In the genomic region with DNA sequence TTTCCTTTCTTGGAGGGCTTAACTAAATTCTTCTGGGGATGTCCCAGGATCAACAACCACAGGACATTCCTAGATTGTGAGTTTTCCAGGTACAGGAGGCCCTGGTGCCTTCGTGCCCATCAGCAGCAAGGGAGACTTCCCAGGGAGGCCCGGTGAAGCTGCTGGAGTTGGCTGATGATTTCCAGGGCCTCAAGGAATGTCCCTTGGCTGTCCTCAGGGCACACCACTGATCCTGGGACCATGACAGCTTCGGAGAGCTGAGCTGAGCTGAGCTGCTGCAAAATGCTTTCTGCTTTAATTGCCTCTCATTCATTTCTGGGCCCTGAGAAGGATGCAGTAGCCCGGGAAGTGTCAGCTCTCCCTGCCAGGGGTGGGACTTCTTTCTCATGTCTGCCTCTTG, we compare ENCODE assay signal across 7 cellular contexts.
DNase-seq lines count a peak whose midpoint lies in the region; TF ChIP-seq lines count a peak whose summit lies in the region.
"Not testable (repeated sequence)": the region's sequence is repeated elsewhere in the genome, so short reads cannot be mapped to it uniquely, and the experiment has no call there.

No MANE protein-coding gene starts in this region.

- peaks cover 34% of the 10 kb centered on the region for H3K4me1 Mint-ChIP-seq in endodermal cell

- H3K27ac Mint-ChIP-seq in endodermal cell = peak overlapping the region; percentile 75

- H2BK120ac ChIP-seq in trophoblast cell (ENCODE audit: insufficient read depth, low read length, poor library complexity) = not testable (repeated sequence)

- DNase-seq in EH (ENCODE audit: low read depth) (peak; percentile 0), WERI-Rb-1 (peak; percentile 75), endodermal cell (peak; percentile 63), hepatocyte (ENCODE audit: low spot score) (peak; percentile 6), left kidney (ENCODE audit: low read depth, low spot score) (peak; percentile 31), mesenteric fat pad (ENCODE audit: low spot score) (peak; percentile 18), trophoblast cell (peak; percentile 19 to 57)

- H3K9me3 Mint-ChIP-seq in endodermal cell = not testable (repeated sequence)

- not testable (repeated sequence) for H2AFZ ChIP-seq in hepatocyte; trophoblast cell (ENCODE audit: insufficient read depth, low read length, poor library complexity)

- H2AK5ac ChIP-seq in trophoblast cell (ENCODE audit: low read length) = not testable (repeated sequence)

- not testable (repeated sequence) for H3K9ac ChIP-seq in endodermal cell (ENCODE audit: extremely low read depth, low read length, poor library complexity, severe bottlenecking); trophoblast cell (ENCODE audit: low read length)

- not testable (repeated sequence) for H3K4me1 ChIP-seq in endodermal cell (ENCODE audit: control insufficient read depth, insufficient read depth, low read length); hepatocyte (ENCODE audit: insufficient read depth)
- H3K4me1 ChIP-seq in trophoblast cell (ENCODE audit: control insufficient read depth in 1 of 2, insufficient read depth in 2 of 2, low read length in 2 of 2) = peaks cover 3 to 12% of the 10 kb centered on the region in 2 experiments

- H3K23ac ChIP-seq in trophoblast cell (ENCODE audit: low read length) = not testable (repeated sequence)

- not testable (repeated sequence) for H3K9me3 ChIP-seq in WERI-Rb-1 (ENCODE audit: severe bottlenecking); endodermal cell (ENCODE audit: control insufficient read depth, low read length); hepatocyte (ENCODE audit: low read depth); trophoblast cell (ENCODE audit: insufficient read depth, low read depth, low read length)

- not testable (repeated sequence) for H3K9me2 ChIP-seq in hepatocyte (replicated peaks; ENCODE audit: insufficient read depth)

- not testable (repeated sequence) for H2BK12ac ChIP-seq in trophoblast cell (ENCODE audit: low read length)

- H2BK5ac ChIP-seq in trophoblast cell (ENCODE audit: low read depth, low read length, poor library complexity) = not testable (repeated sequence)

- H4K91ac ChIP-seq in trophoblast cell (ENCODE audit: low read depth, low read length) = not testable (repeated sequence)

- not testable (repeated sequence) for H3K36me3 ChIP-seq in WERI-Rb-1; hepatocyte (replicated peaks; ENCODE audit: insufficient read depth, low read depth); trophoblast cell (ENCODE audit: control insufficient read depth in 1 of 2, insufficient read depth in 2 of 2, low read length in 2 of 2)
- H3K36me3 ChIP-seq in endodermal cell (ENCODE audit: control insufficient read depth, insufficient read depth, low read length) = peaks cover 10% of the 10 kb centered on the region

- not testable (repeated sequence) for H3K4me2 ChIP-seq in hepatocyte; trophoblast cell (ENCODE audit: low read length)

- H3K4ac ChIP-seq in trophoblast cell (ENCODE audit: low read depth, low read length) = not testable (repeated sequence)

- not testable (repeated sequence) for H3K27me3 ChIP-seq in WERI-Rb-1 (ENCODE audit: insufficient read depth, low read depth, severe bottlenecking); endodermal cell (ENCODE audit: control insufficient read depth, insufficient read depth, low read length, poor library complexity, severe bottlenecking); hepatocyte; trophoblast cell (ENCODE audit: insufficient read depth, low read length)

- H3K79me2 ChIP-seq in hepatocyte; trophoblast cell (ENCODE audit: control insufficient read depth, insufficient read depth, low read length, poor library complexity): not testable (repeated sequence)

- not testable (repeated sequence) for H3K36me3 Mint-ChIP-seq in endodermal cell (ENCODE audit: low read depth)

- H4K20me1 ChIP-seq in hepatocyte (ENCODE audit: insufficient read depth, poor library complexity, severe bottlenecking) = not testable (repeated sequence)

- H3K79me1 ChIP-seq in trophoblast cell (ENCODE audit: low read length) = not testable (repeated sequence)

- not testable (repeated sequence) for H3K27ac ChIP-seq in WERI-Rb-1; endodermal cell (ENCODE audit: low read depth, low read length); hepatocyte; trophoblast cell (ENCODE audit: low read depth, low read length)

- not testable (repeated sequence) for H4K8ac ChIP-seq in trophoblast cell (ENCODE audit: low read depth, low read length)

- H3K4me3 ChIP-seq in WERI-Rb-1 (ENCODE audit: low read depth, low read length); endodermal cell (ENCODE audit: low read length); hepatocyte; trophoblast cell (ENCODE audit: low read depth, low read length): not testable (repeated sequence)

- WGBS in endodermal cell (ENCODE audit: insufficient coverage in 1 of 2, insufficient read length in 1 of 2), 2 experiments = 72 to 80% methylated on average over 1 to 4 of the region's 4 CpGs
- WGBS in hepatocyte (ENCODE audit: low lambda C conversion rate, missing lambda C conversion rate) = 29% methylated on average over 4 of the region's 4 CpGs
- no CpG with 5 or more reads among the region's 4 CpGs for WGBS in trophoblast cell (ENCODE audit: extremely low coverage, insufficient coverage, insufficient read length)

- not testable (repeated sequence) for H3K18ac ChIP-seq in trophoblast cell (ENCODE audit: low read length)

- not testable (repeated sequence) for TF ChIP-seq CTCF in WERI-Rb-1 (IDR thresholded peaks at IDR 0.05; ENCODE audit: low read depth, low read length); endodermal cell (conservative IDR thresholded peaks at IDR 0.05); hepatocyte (IDR thresholded peaks at IDR 0.05; ENCODE audit: poor library complexity)

- not testable (repeated sequence) for H3K14ac ChIP-seq in trophoblast cell (ENCODE audit: low read length)

- not testable (repeated sequence) for H4K12ac ChIP-seq in trophoblast cell (ENCODE audit: low read depth, low read length)

- H3K27me3 Mint-ChIP-seq in endodermal cell (ENCODE audit: insufficient read depth) = not testable (repeated sequence)

- H3K4me3 Mint-ChIP-seq in endodermal cell = not testable (repeated sequence)

Comparison
In these comparisons a context has a peak if more than half of its experiments do, and no peak if none do; other contexts are left out.
1. DNase-seq: peak in every context shown above with its lines; median percentile 75 in WERI-Rb-1; 63 in endodermal cell; 38 in trophoblast cell; 31 in left kidney; 18 in mesenteric fat pad; 6 in hepatocyte; 0 in EH.